1 cellular context compared by ENCODE assay signal in genomic region chr11:68373189-68373809, GRCh38.
TF ChIP-seq lines count a peak whose summit lies in the region.

No MANE protein-coding gene starts in this region.

TF ChIP-seq in IMR-90, 13 proteins besides CTCF, POLR2A, EP300 and RAD21 (continued from another document):
- TF ChIP-seq USF2 (IDR thresholded peaks at IDR 0.05; ENCODE audit: low read depth, low read length) (no peak), NFE2L2 (IDR thresholded peaks at IDR 0.05; ENCODE audit: low read depth, low read length) (no peak), MAFK (IDR thresholded peaks at IDR 0.05; ENCODE audit: low read depth, low read length) (no peak)
